16 cellular contexts compared by ENCODE assay signal in the genomic region with DNA sequence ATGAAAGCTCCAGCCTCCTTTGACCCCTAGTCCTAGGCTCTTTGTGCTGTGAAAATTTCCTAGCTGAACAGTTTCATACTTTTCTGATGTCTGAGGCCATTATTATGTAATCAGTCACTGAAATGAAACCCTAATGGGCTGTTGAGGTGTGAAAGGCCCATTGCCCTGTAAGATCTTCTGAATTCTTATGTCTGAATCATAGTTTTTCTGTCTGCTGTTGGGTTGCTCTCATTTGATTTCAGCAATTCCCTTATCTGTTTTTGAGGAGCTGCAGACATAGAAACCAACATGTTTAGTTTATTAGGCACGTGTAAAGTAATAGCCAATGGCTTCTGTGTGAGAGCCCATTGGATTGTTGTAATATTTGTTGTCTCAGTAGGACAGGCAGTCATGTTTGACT.
"Had no signal": no experiment of that assay in that cellular context is flagged by ENCODE, and none has a peak within 500 bp of the region (broad histone marks: within the 10 kb centered on the region; RNA-seq: fewer than 3 reads in every experiment).

No MANE protein-coding gene starts in this region.

- DNase-seq: activated CD4-positive, alpha-beta memory T cell treated with anti-CD3 and anti-CD28 coated beads, Interleukin-2, amount 10 ng/mL, durations not matched to agents 7 days and 5 days; activated CD4-positive, alpha-beta T cell treated with anti-CD3 and anti-CD28 coated beads for 48 hours; activated CD4-positive, CD25-positive, alpha-beta regulatory T cell; activated CD8-positive, alpha-beta memory T cell treated with anti-CD3 and anti-CD28 coated beads, Interleukin-2, amount 10 ng/mL, durations not matched to agents 7 days and 5 days; amygdala; brain microvascular endothelial cell; head of caudate nucleus; kidney; naive thymus-derived CD8-positive, alpha-beta T cell; stimulated activated CD4-positive, alpha-beta T cell treated with anti-CD3 and anti-CD28 coated beads, Interleukin-4, amount 100 ng/mL, for 24 hours; testis; upper lobe of left lung had no signal

- H3K4me1 ChIP-seq: parathyroid adenoma, testis, upper lobe of left lung had no signal

- H3K9ac ChIP-seq: parathyroid adenoma had no signal

- H3K27ac ChIP-seq: brain microvascular endothelial cell, coronary artery, parathyroid adenoma, testis, upper lobe of left lung had no signal

- FAIRE-seq: frontal cortex, kidney had no signal

- H3K36me3 ChIP-seq: brain microvascular endothelial cell, upper lobe of left lung had no signal

- H3K27me3 ChIP-seq: brain microvascular endothelial cell, testis, upper lobe of left lung had no signal

- ATAC-seq: activated CD8-positive, alpha-beta memory T cell treated with anti-CD3 and anti-CD28 coated beads, Interleukin-2, amount 10 ng/mL, durations not matched to agents 7 days and 5 days; naive thymus-derived CD8-positive, alpha-beta T cell; stimulated activated memory B cell treated with anti-CD40 and anti-IgM and Interleukin-4, amounts not matched to agents 10 μg/mL and 1 μg/mL and 100 μg/mL, for 72 hours had no signal

- H3K79me2 ChIP-seq: parathyroid adenoma had no signal

- H3K9me3 ChIP-seq: testis, upper lobe of left lung had no signal

- H2AFZ ChIP-seq: parathyroid adenoma had no signal

- H3K4me3 ChIP-seq: coronary artery, testis, upper lobe of left lung had no signal
